Comparison of ENCODE assay signal across 13 cellular contexts in the genomic region with DNA sequence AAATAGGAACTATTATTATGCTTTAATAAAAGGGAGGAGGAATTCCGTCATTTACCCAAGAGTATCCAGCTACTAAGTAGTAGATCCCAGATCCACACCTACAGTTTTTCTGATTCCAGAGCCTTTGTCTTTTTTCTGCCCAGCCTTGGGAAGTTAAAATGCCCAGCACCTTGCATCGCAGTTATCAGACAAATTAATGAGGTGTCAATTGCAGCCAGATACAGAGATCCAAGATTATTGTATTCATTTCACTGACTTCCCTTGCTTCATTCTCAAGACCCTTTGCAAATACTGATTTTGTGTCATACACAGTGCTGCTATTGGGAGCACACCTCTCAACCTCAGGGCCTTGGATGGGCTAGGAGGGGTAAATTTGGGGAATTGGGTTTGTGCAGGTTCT. TPM values are rescaled to one million over a fixed set of nuclear protein-coding genes. Genes with fewer than 3 reads are reported as not detected.
DNase-seq lines count a peak whose midpoint lies in the region; ATAC-seq and TF ChIP-seq lines count a peak whose summit lies in the region.
"Had no signal": no experiment of that assay in that cellular context is flagged by ENCODE, and none has a peak within 500 bp of the region (broad histone marks: within the 10 kb centered on the region; RNA-seq: fewer than 3 reads in every experiment).

No MANE protein-coding gene starts in this region.

- no peaks in the 10 kb centered on the region for H3K79me2 ChIP-seq in PC-3 (ENCODE audit: low read length)

- intact Hi-C loops in CD4-positive, alpha-beta memory T cell (cut with micrococcal nuclease): loop anchor here (1.0 to 10.0 kb wide), 5 partner anchors 11 to 654 kb away; no protein-coding TSS in a partner anchor
- intact Hi-C loops in PC-3 (cut with micrococcal nuclease): loop anchor here (5.0 to 10.0 kb wide), 2 partner anchors 189 to 332 kb away; no protein-coding TSS in a partner anchor

- peak overlapping the region; percentile 93 to 98 (median 96) for H3K27ac Mint-ChIP-seq in CD4-positive, alpha-beta memory T cell
- H3K27ac Mint-ChIP-seq in natural killer cell treated with Interleukin-12 subunit alpha and Interleukin-12 subunit beta and Interleukin-15 and Interleukin-18, amount 100 ng/mL, for 72 hours: peak overlapping the region; percentile 99 to 100

- no peak for ATAC-seq in PC-3
- ATAC-seq in natural killer cell treated with Interleukin-12 subunit alpha and Interleukin-12 subunit beta and Interleukin-15 and Interleukin-18, amount 100 ng/mL, for 72 hours: no peak
- ATAC-seq: Right ventricle myocardium inferior had no signal

- H3K27ac ChIP-seq in CD4-positive, alpha-beta memory T cell (ENCODE audit: low read depth, low read length): peak overlapping the region; percentile 85
- H3K27ac ChIP-seq in PC-3 (ENCODE audit: low read length) (no peak overlapping the region), duodenal mucosa (ENCODE audit: low read depth, low read length) (no peak overlapping the region)

- POLR2A ChIA-PET in CD4-positive, alpha-beta memory T cell (lab: Charles Lee; ENCODE audit: partially characterized antibody): interaction anchor here (0.6 to 4.7 kb wide), 5 partner anchors 11 to 1755 kb away, joined by 3 to 27 read pairs (median 3); no protein-coding TSS in a partner anchor
- POLR2A ChIA-PET in PC-3 (lab: Charles Lee; ENCODE audit: unreplicated experiment): interaction anchor here (0.7 kb wide), 1 partner anchor 100 kb away, joined by 30 read pairs; no protein-coding TSS in a partner anchor

- H3K36me3 ChIP-seq in CD4-positive, alpha-beta memory T cell (ENCODE audit: insufficient read depth, low read length): no peaks in the 10 kb centered on the region
- no peaks in the 10 kb centered on the region; the same call in 1 of the 2 replicates for H3K36me3 ChIP-seq in PC-3 (ENCODE audit: low read depth, low read length)
- H3K36me3 ChIP-seq in duodenal mucosa (ENCODE audit: control insufficient read depth in 1 of 2, insufficient read depth in 2 of 2, low read length in 2 of 2): no peaks in the 10 kb centered on the region

- H3K4me1 Mint-ChIP-seq in CD4-positive, alpha-beta memory T cell: peaks cover 34 to 56% (median 46%) of the 10 kb centered on the region in 4 donors
- H3K4me1 Mint-ChIP-seq in natural killer cell treated with Interleukin-12 subunit alpha and Interleukin-12 subunit beta and Interleukin-15 and Interleukin-18, amount 100 ng/mL, for 72 hours (ENCODE audit: low read depth in 2 of 2): peaks cover 48 to 59% of the 10 kb centered on the region in 2 donors

- no peak overlapping the region for H2AFZ ChIP-seq in PC-3 (ENCODE audit: low read length)

- H3K4me1 ChIP-seq in CD4-positive, alpha-beta memory T cell (ENCODE audit: insufficient read depth, low read length): peaks cover 53% of the 10 kb centered on the region
- H3K4me1 ChIP-seq in PC-3 (ENCODE audit: insufficient read depth, low read length): peaks cover 6% of the 10 kb centered on the region; the same call in 1 of the 2 replicates
- H3K4me1 ChIP-seq in duodenal mucosa (ENCODE audit: control insufficient read depth in 1 of 2, insufficient read depth in 2 of 2, low read length in 2 of 2): no peaks in the 10 kb centered on the region

- DNase-seq in CD4-positive, alpha-beta memory T cell: no peak
- no peak for DNase-seq in PC-3
- no peak for DNase-seq in natural killer cell treated with Interleukin-12 subunit alpha and Interleukin-12 subunit beta and Interleukin-15 and Interleukin-18, amount 100 ng/mL, for 72 hours (ENCODE audit: low spot score)
- DNase-seq in NCI-H82 (lab: John Stamatoyannopoulos, UW): no peak
- DNase-seq in NCI-H2196 treated with DMSO at 0.1 percent for 48 hours (lab: John Stamatoyannopoulos, UW; ENCODE audit: unreplicated experiment): no peak
- no peak for DNase-seq in ureter (ENCODE audit: low spot score)
- no peak for DNase-seq in T1000 (lab: John Stamatoyannopoulos, UW)
- DNase-seq: anterior cingulate cortex, COR-L47, NCI-H226 had no signal

- H3K27me3 Mint-ChIP-seq in CD4-positive, alpha-beta memory T cell: no peaks in the 10 kb centered on the region
- no peaks in the 10 kb centered on the region for H3K27me3 Mint-ChIP-seq in natural killer cell treated with Interleukin-12 subunit alpha and Interleukin-12 subunit beta and Interleukin-15 and Interleukin-18, amount 100 ng/mL, for 72 hours

- H3K9me3 ChIP-seq in CD4-positive, alpha-beta memory T cell (ENCODE audit: control insufficient read depth in 1 of 2, low read length in 2 of 2): no peaks in the 10 kb centered on the region
- H3K9me3 ChIP-seq in PC-3 (ENCODE audit: low read length): no peaks in the 10 kb centered on the region
- no peaks in the 10 kb centered on the region for H3K9me3 ChIP-seq in duodenal mucosa (ENCODE audit: control insufficient read depth in 1 of 2, low read length in 2 of 2)

- H3K9ac ChIP-seq in PC-3 (ENCODE audit: low read length) (no peak overlapping the region), duodenal mucosa (ENCODE audit: low read depth in 1 of 2, low read length in 2 of 2) (peak overlapping the region; percentile 2 to 74)

- CTCF ChIA-PET in CD4-positive, alpha-beta memory T cell (lab: Charles Lee; ENCODE audit: partially characterized antibody): interaction anchor here (0.9 to 6.3 kb wide), 21 partner anchors 9 to 336 kb away, joined by 3 to 71 read pairs (median 4); no protein-coding TSS in a partner anchor
- CTCF ChIA-PET in PC-3 (lab: Charles Lee): no interaction called here

- no peaks in the 10 kb centered on the region for H3K27me3 ChIP-seq in CD4-positive, alpha-beta memory T cell (ENCODE audit: insufficient read depth, low read length)
- no peaks in the 10 kb centered on the region for H3K27me3 ChIP-seq in PC-3 (ENCODE audit: low read length)
- H3K27me3 ChIP-seq in duodenal mucosa (ENCODE audit: control insufficient read depth in 1 of 2, insufficient read depth in 2 of 2, low read length in 2 of 2): no peaks in the 10 kb centered on the region

- H3K9me3 Mint-ChIP-seq in CD4-positive, alpha-beta memory T cell: no peaks in the 10 kb centered on the region
- H3K9me3 Mint-ChIP-seq in natural killer cell treated with Interleukin-12 subunit alpha and Interleukin-12 subunit beta and Interleukin-15 and Interleukin-18, amount 100 ng/mL, for 72 hours: no peaks in the 10 kb centered on the region

- H4K20me1 ChIP-seq in PC-3 (ENCODE audit: low read length): no peaks in the 10 kb centered on the region

- H3F3A ChIP-seq in PC-3 (ENCODE audit: low read length, unreplicated experiment): no peaks in the 10 kb centered on the region

- H3K36me3 Mint-ChIP-seq in CD4-positive, alpha-beta memory T cell: peaks cover 3 to 16% of the 10 kb centered on the region in 2 donors
- peaks cover 39% of the 10 kb centered on the region for H3K36me3 Mint-ChIP-seq in natural killer cell treated with Interleukin-12 subunit alpha and Interleukin-12 subunit beta and Interleukin-15 and Interleukin-18, amount 100 ng/mL, for 72 hours

- peak overlapping the region; percentile 80 to 81 for H3K4me3 ChIP-seq in CD4-positive, alpha-beta memory T cell (ENCODE audit: low read length in 2 of 2)
- H3K4me3 ChIP-seq in PC-3 (ENCODE audit: low read length) (peak overlapping the region; percentile 91), duodenal mucosa (ENCODE audit: low read depth in 1 of 2, low read length in 2 of 2) (peak overlapping the region; percentile 82 to 92)

- no TSS peak for BruUV-seq in PC-3 (replicated peaks; lab: Mats Ljungman, UMichigan)

- peak overlapping the region; percentile 94 to 99 (median 98) for H3K4me3 Mint-ChIP-seq in CD4-positive, alpha-beta memory T cell
- H3K4me3 Mint-ChIP-seq in natural killer cell treated with Interleukin-12 subunit alpha and Interleukin-12 subunit beta and Interleukin-15 and Interleukin-18, amount 100 ng/mL, for 72 hours: peak overlapping the region; percentile 100

- TF ChIP-seq CTCF in PC-3 (conservative IDR thresholded peaks at IDR 0.05; ENCODE audit: low read depth, low read length): no peak

- no peaks in the 10 kb centered on the region for H3K9me2 ChIP-seq in PC-3 (replicated peaks; ENCODE audit: low read length)

- peak overlapping the region; percentile 86 for H3K4me2 ChIP-seq in PC-3 (ENCODE audit: low read length)

RNA-seq across cellular contexts. Expression of a gene that starts 1.1 kb away (rescaled TPM):
- total RNA-seq in CD4-positive, alpha-beta memory T cell: 10 to 100 TPM in 1 of 2 experiments, 1 to 10 TPM in 1; 9.5 to 11.0 TPM
- polyA plus RNA-seq in CD4-positive, alpha-beta memory T cell: 10 to 100 TPM; 12.4 to 18.4 TPM
- total RNA-seq in PC-3 (2014; rRNA removed) (1.2 and 3.6 TPM in 2 replicates), ureter (12.4 TPM)
- 100 to 1,000 TPM; 135 to 219 TPM for total RNA-seq in natural killer cell treated with Interleukin-12 subunit alpha and Interleukin-12 subunit beta and Interleukin-15 and Interleukin-18, amount 100 ng/mL, for 72 hours
- total RNA-seq: temporal lobe had no signal

RNA-seq across cellular contexts. Expression of a gene that starts 45.4 kb away (rescaled TPM):
- total RNA-seq in CD4-positive, alpha-beta memory T cell: under 1 TPM; 0.26 to 0.33 TPM
- polyA plus RNA-seq in CD4-positive, alpha-beta memory T cell: under 1 TPM in 1 of 2 donors, not detected in 1; 0.29 TPM
- total RNA-seq in PC-3 (2014; rRNA removed) (4.9 and 5.7 TPM in 2 replicates), ureter (18.3 TPM)
- 10 to 100 TPM; 36.3 to 57.7 TPM for total RNA-seq in natural killer cell treated with Interleukin-12 subunit alpha and Interleukin-12 subunit beta and Interleukin-15 and Interleukin-18, amount 100 ng/mL, for 72 hours

Comparison
In these comparisons a context has a peak if more than half of its experiments do, and no peak if none do; other contexts are left out.
1. RNA of a gene that starts 1.1 kb away (total RNA-seq): 135 to 219 TPM in natural killer cell treated with Interleukin-12 subunit alpha and Interleukin-12 subunit beta and Interleukin-15 and Interleukin-18, amount 100 ng/mL, for 72 hours; 12.4 TPM in ureter (single experiment), 9.5 to 11.0 TPM in CD4-positive, alpha-beta memory T cell and 1.2 to 3.6 TPM in PC-3; every median in the first group is over 10 times any median in the second.
2. Peak in every context shown above with its lines, with median percentiles within 50 percentile points of each other: H3K4me3 ChIP-seq.